Comparison of ENCODE assay signal across 1 cellular context in genomic region chr6:33988121-33989015, GRCh38.
TF ChIP-seq lines count a peak whose summit lies in the region.

No MANE protein-coding gene starts in this region.

TF ChIP-seq in HepG2, 621 proteins besides CTCF, POLR2A, EP300 and RAD21 (continued from another document and continues in another):
- peak; percentile 77; the same call in 1 of the 2 replicates for TF ChIP-seq ZNF800 (CRISPR knock-in tag; IDR thresholded peaks at IDR 0.05)
- peak; percentile 73; the same call in 1 of the 2 replicates for TF ChIP-seq ZNF761 (CRISPR knock-in tag; conservative IDR thresholded peaks at IDR 0.05)
- peak; percentile 90; the same call in 1 of the 2 replicates for TF ChIP-seq SNAPC5 (CRISPR knock-in tag; IDR thresholded peaks at IDR 0.05; ENCODE audit: borderline replicate concordance)
- TF ChIP-seq STAG1 (CRISPR knock-in tag; IDR thresholded peaks at IDR 0.05): peak; percentile 43
- no peak for TF ChIP-seq ZNF572 (CRISPR knock-in tag; IDR thresholded peaks at IDR 0.05)
- no peak; the same call in 1 of the 2 replicates for TF ChIP-seq ZNF276 (CRISPR knock-in tag; IDR thresholded peaks at IDR 0.05; ENCODE audit: low read depth)
- TF ChIP-seq ZNF737 (CRISPR knock-in tag; IDR thresholded peaks at IDR 0.05; ENCODE audit: borderline replicate concordance): no peak
- TF ChIP-seq ZNF205 (CRISPR knock-in tag; IDR thresholded peaks at IDR 0.05): peak; percentile 97
- TF ChIP-seq ZNF101 (CRISPR knock-in tag; IDR thresholded peaks at IDR 0.05; ENCODE audit: borderline replicate concordance, low read depth): no peak
- TF ChIP-seq HIC2 (CRISPR knock-in tag; IDR thresholded peaks at IDR 0.05; ENCODE audit: low read depth): 0 out of 2 replicates have a peak, but pooled peaks have one; percentile 72
- peak; percentile 63; the same call in 1 of the 2 replicates for TF ChIP-seq STAT6 (CRISPR knock-in tag; IDR thresholded peaks at IDR 0.05; ENCODE audit: borderline replicate concordance)
- TF ChIP-seq TFAP4 (IDR thresholded peaks at IDR 0.05; ENCODE audit: borderline replicate concordance, low read depth): peak; percentile 99
- no peak for TF ChIP-seq NBN (conservative IDR thresholded peaks at IDR 0.05)
- TF ChIP-seq ZNF275 (CRISPR knock-in tag; IDR thresholded peaks at IDR 0.05; ENCODE audit: borderline replicate concordance): no peak
- no peak for TF ChIP-seq ZNF280D (CRISPR knock-in tag; IDR thresholded peaks at IDR 0.05)
- TF ChIP-seq ZNF644 (CRISPR knock-in tag; IDR thresholded peaks at IDR 0.05; ENCODE audit: low read depth): peak; percentile 74
- peak; percentile 38; the same call in 1 of the 2 replicates for TF ChIP-seq MLXIP (CRISPR knock-in tag; IDR thresholded peaks at IDR 0.05; ENCODE audit: borderline replicate concordance)
- no peak for TF ChIP-seq ZNF616 (CRISPR knock-in tag; IDR thresholded peaks at IDR 0.05; ENCODE audit: low read depth)
- TF ChIP-seq SP140L (CRISPR knock-in tag; IDR thresholded peaks at IDR 0.05; ENCODE audit: borderline replicate concordance): peak; percentile 88; the same call in 1 of the 2 replicates
- TF ChIP-seq TBX2 (CRISPR knock-in tag; IDR thresholded peaks at IDR 0.05; ENCODE audit: borderline replicate concordance): peak; percentile 99
- TF ChIP-seq ZNF724P (CRISPR knock-in tag; IDR thresholded peaks at IDR 0.05; ENCODE audit: borderline replicate concordance): peak; percentile 85; the same call in 1 of the 2 replicates
- no peak for TF ChIP-seq DZIP1 (CRISPR knock-in tag; IDR thresholded peaks at IDR 0.05)
- no peak for TF ChIP-seq ZBTB44 (CRISPR knock-in tag; IDR thresholded peaks at IDR 0.05)
- TF ChIP-seq ZBTB33 (CRISPR knock-in tag; IDR thresholded peaks at IDR 0.05): peak; percentile 54
- peak; percentile 91 for TF ChIP-seq FOXK2 (IDR thresholded peaks at IDR 0.05)
- peak; percentile 42; the same call in 1 of the 2 replicates for TF ChIP-seq ZNF816 (CRISPR knock-in tag; IDR thresholded peaks at IDR 0.05; ENCODE audit: borderline replicate concordance)
- TF ChIP-seq ZNF430 (CRISPR knock-in tag; IDR thresholded peaks at IDR 0.05): no peak; the same call in 1 of the 2 replicates
